11 cellular contexts compared by ENCODE assay signal in genomic region chr13:90099847-90100246, GRCh38.
"Had no signal": no experiment of that assay in that cellular context is flagged by ENCODE, and none has a peak within 500 bp of the region (broad histone marks: within the 10 kb centered on the region; RNA-seq: fewer than 3 reads in every experiment).

No MANE protein-coding gene starts in this region.

- H3K4me2 ChIP-seq: GM23338 had no signal

- H2AFZ ChIP-seq: GM23248, GM23338 had no signal

- FAIRE-seq: H1, H54 had no signal

- DNase-seq: GM23248, GOT3, H7, H9, HCEC 1CT, HFFc6 had no signal

- H3K9me3 ChIP-seq: HAP-1 had no signal

- H3K4me3 ChIP-seq: GM23248, GM23338, HAP-1 had no signal

- ATAC-seq: GM23338, HCT116 had no signal

- H3K27ac ChIP-seq: GM23248 had no signal

- H3K9ac ChIP-seq: GM23248 had no signal

- H3K36me3 ChIP-seq: HAP-1 had no signal
